ENCODE assay signal across 16 cellular contexts in genomic region chr7:102280521-102280920, GRCh38. TPM values are rescaled to one million over a fixed set of nuclear protein-coding genes. Genes with fewer than 3 reads are reported as not detected.
DNase-seq lines count a peak whose midpoint lies in the region; ATAC-seq, FAIRE-seq and TF ChIP-seq lines count a peak whose summit lies in the region.
"Had no signal": no experiment of that assay in that cellular context is flagged by ENCODE, and none has a peak within 500 bp of the region (broad histone marks: within the 10 kb centered on the region; RNA-seq: fewer than 3 reads in every experiment).

No MANE protein-coding gene starts in this region.

- FAIRE-seq in GM12891 (lab: Jason Lieb, UNC): peak; percentile 41
- FAIRE-seq: H1 had no signal

- H3K9ac ChIP-seq in KMS-11 (no peak overlapping the region), OCI-LY3 (ENCODE audit: low read length) (no peak overlapping the region), SU-DHL-6 (ENCODE audit: low read length) (peak overlapping the region; percentile 58)
- H3K9ac ChIP-seq: GM23248 had no signal

- H3K79me2 ChIP-seq in KMS-11 (ENCODE audit: insufficient read depth, low read depth): no peaks in the 10 kb centered on the region
- no peaks in the 10 kb centered on the region for H3K79me2 ChIP-seq in OCI-LY3 (ENCODE audit: low read length)
- H3K79me2 ChIP-seq in SU-DHL-6 (ENCODE audit: insufficient read depth, low read length): no peaks in the 10 kb centered on the region

- H3K27me3 ChIP-seq in KMS-11 (ENCODE audit: insufficient read depth, low read depth) (no peaks in the 10 kb centered on the region), OCI-LY3 (ENCODE audit: low read depth, low read length) (peaks cover 9% of the 10 kb centered on the region; the same call in 1 of the 2 replicates), SU-DHL-6 (ENCODE audit: low read length) (no peaks in the 10 kb centered on the region)

- H3K4me2 ChIP-seq in KMS-11: peak overlapping the region; percentile 100; the same call in 1 of the 2 replicates
- H3K4me2 ChIP-seq in OCI-LY3 (ENCODE audit: low read length): peak overlapping the region; percentile 53; the same call in 1 of the 2 replicates
- H3K4me2 ChIP-seq in SU-DHL-6 (ENCODE audit: low read depth, low read length, poor library complexity, severe bottlenecking): peak overlapping the region; percentile 74

- H3K9me2 ChIP-seq in SU-DHL-6 (replicated peaks; ENCODE audit: insufficient read depth, low read length): no peaks in the 10 kb centered on the region

- TF ChIP-seq CTCF in KMS-11 (conservative IDR thresholded peaks at IDR 0.05; ENCODE audit: low read depth, low read length): no peak
- TF ChIP-seq CTCF in OCI-LY3 (IDR thresholded peaks at IDR 0.05; ENCODE audit: low read depth, low read length): no peak
- no peak for TF ChIP-seq CTCF in SU-DHL-6 (IDR thresholded peaks at IDR 0.05; ENCODE audit: insufficient read depth, low read length, poor library complexity, severe bottlenecking)

- H3K9me3 ChIP-seq in OCI-LY3 (ENCODE audit: insufficient read depth, low read length): no peaks in the 10 kb centered on the region
- no peaks in the 10 kb centered on the region for H3K9me3 ChIP-seq in SU-DHL-6 (ENCODE audit: insufficient read depth, low read length)

- H3K36me3 ChIP-seq in KMS-11 (ENCODE audit: insufficient read depth) (no peaks in the 10 kb centered on the region), OCI-LY3 (replicated peaks; ENCODE audit: low read depth, low read length) (no peaks in the 10 kb centered on the region), SU-DHL-6 (ENCODE audit: low read length) (no peaks in the 10 kb centered on the region)

- DNase-seq in GM12891 (ENCODE audit: insufficient read length, low spot score) (no peak), GM19238 (ENCODE audit: insufficient read length, low spot score) (no peak)
- DNase-seq: Calu3, COR-L47, DMS53, DMS79 treated with DMSO at 0.1 percent for 48 hours, GF-D8, GM23248, H7, HCEC 1CT had no signal

- no peak for TF ChIP-seq POLR2A in GM12891 (IDR thresholded peaks at IDR 0.05; ENCODE audit: low read depth, low read length)

- H4K20me1 ChIP-seq in KMS-11 (ENCODE audit: insufficient read depth) (no peaks in the 10 kb centered on the region), OCI-LY3 (ENCODE audit: insufficient read depth, low read length) (no peaks in the 10 kb centered on the region), SU-DHL-6 (ENCODE audit: low read depth, low read length) (no peaks in the 10 kb centered on the region)

- no peak overlapping the region for H3K4me3 ChIP-seq in KMS-11 (IDR thresholded peaks at IDR 0.05; ENCODE audit: insufficient read depth, low read depth, low read length)
- H3K4me3 ChIP-seq in OCI-LY3 (ENCODE audit: low read length): no peak overlapping the region
- H3K4me3 ChIP-seq in SU-DHL-6 (ENCODE audit: insufficient read depth, low read length, poor library complexity, severe bottlenecking): no peak overlapping the region
- H3K4me3 ChIP-seq: GM23248 had no signal

- ATAC-seq in HG02970 (IDR thresholded peaks at IDR 0.05; ENCODE audit: low FRiP score, unreplicated experiment) (no peak), GM21381 (IDR thresholded peaks at IDR 0.05; ENCODE audit: unreplicated experiment) (no peak)

- H3K4me1 ChIP-seq in KMS-11 (ENCODE audit: low read depth, poor library complexity, severe bottlenecking) (peaks cover 40% of the 10 kb centered on the region), OCI-LY3 (ENCODE audit: low read length) (peaks cover 33% of the 10 kb centered on the region)

- peaks cover 27% of the 10 kb centered on the region for H3F3A ChIP-seq in SU-DHL-6 (ENCODE audit: insufficient read depth)

- H3K27ac ChIP-seq in KMS-11 (no peak overlapping the region; the same call in 1 of the 2 replicates), OCI-LY3 (ENCODE audit: low read length) (no peak overlapping the region), SU-DHL-6 (ENCODE audit: low read depth, low read length) (peak overlapping the region; percentile 91)
- H3K27ac ChIP-seq: GM23248 had no signal

- H2AFZ ChIP-seq in KMS-11 (ENCODE audit: low read depth) (no peak overlapping the region), OCI-LY3 (ENCODE audit: low read depth, low read length) (no peak overlapping the region), SU-DHL-6 (ENCODE audit: low read depth, low read length, severe bottlenecking) (no peak overlapping the region)
- H2AFZ ChIP-seq: GM23248 had no signal

TF ChIP-seq in GM12891, 5 proteins besides CTCF, POLR2A, EP300 and RAD21:
- TF ChIP-seq TAF1 (IDR thresholded peaks at IDR 0.05; ENCODE audit: low read depth, low read length) (no peak), SPI1 (IDR thresholded peaks at IDR 0.05; ENCODE audit: low read depth, low read length) (no peak), POLR2AphosphoS5 (IDR thresholded peaks at IDR 0.05; ENCODE audit: low read depth, low read length) (no peak), POU2F2 (IDR thresholded peaks at IDR 0.05; ENCODE audit: low read depth, low read length) (no peak), PAX5 (IDR thresholded peaks at IDR 0.05; ENCODE audit: insufficient read depth, low read length, severe bottlenecking) (no peak)

RNA-seq across cellular contexts. Expression of gene SH2B2, which starts 6.1 kb away (rescaled TPM):
- polyA plus RNA-seq in GM12891 (2012; ENCODE audit: low read depth, missing spikeins): 12.1 TPM
